ENCODE assay signal across 14 cellular contexts in genomic region chr1:6073480-6074053, GRCh38. TPM values are rescaled to one million over a fixed set of nuclear protein-coding genes. Genes with fewer than 3 reads are reported as not detected.
A peak's percentile ranks its signal among the peaks of the same experiment; 100 is the strongest.
DNase-seq lines count a peak whose midpoint lies in the region; ATAC-seq and TF ChIP-seq lines count a peak whose summit lies in the region.
"Had no signal": no experiment of that assay in that cellular context is flagged by ENCODE, and none has a peak within 500 bp of the region (broad histone marks: within the 10 kb centered on the region; RNA-seq: fewer than 3 reads in every experiment).

No MANE protein-coding gene starts in this region.

- H3K4me1 ChIP-seq in HEK293 (ENCODE audit: control insufficient read depth, insufficient read depth, low read length) (no peaks in the 10 kb centered on the region), lower lobe of right lung (no peaks in the 10 kb centered on the region)
- H3K4me1 ChIP-seq: A549, BE2C had no signal

- H3K4me3 Mint-ChIP-seq in immature natural killer cell = no peak overlapping the region
- H3K4me3 Mint-ChIP-seq: CD4-positive, alpha-beta memory T cell had no signal

- ATAC-seq in lower lobe of right lung (no peak), HG03521 (IDR thresholded peaks at IDR 0.05; ENCODE audit: unreplicated experiment) (no peak)
- ATAC-seq: A549, GM12878 had no signal

- H3K4me1 Mint-ChIP-seq in immature natural killer cell = peaks cover 16 to 31% of the 10 kb centered on the region in 2 donors

- H3K4me3 ChIP-seq in HEK293 (ENCODE audit: low read depth, low read length) (no peak overlapping the region), lower lobe of right lung (no peak overlapping the region)
- H3K4me3 ChIP-seq: A549, GM12878 had no signal

- H3K9me3 ChIP-seq in HEK293 (ENCODE audit: control insufficient read depth, insufficient read depth, low read depth, low read length) (no peaks in the 10 kb centered on the region), lower lobe of right lung (no peaks in the 10 kb centered on the region)
- H3K9me3 ChIP-seq: A549, BE2C had no signal

- H3K27ac ChIP-seq in HEK293 (ENCODE audit: extremely low read depth, low read depth, low read length) = no peak overlapping the region
- peak overlapping the region; percentile 62 for H3K27ac ChIP-seq in angular gyrus (ENCODE audit: low read depth, low read length)
- no peak overlapping the region for H3K27ac ChIP-seq in lower lobe of right lung
- H3K27ac ChIP-seq: A549, C4-2B had no signal

- no peaks in the 10 kb centered on the region for H3K27me3 ChIP-seq in lower lobe of right lung (ENCODE audit: low read depth)
- H3K27me3 ChIP-seq: BE2C had no signal

- POLR2A ChIA-PET in HEK293 (lab: Yijun Ruan, JAX) = no interaction called here

- no peak for TF ChIP-seq EP300 in Ishikawa (IDR thresholded peaks at IDR 0.05; ENCODE audit: borderline replicate concordance)

- TF ChIP-seq CTCF in HEK293 (tag by site-specific recombination; IDR thresholded peaks at IDR 0.05) (no peak), lower lobe of right lung (IDR thresholded peaks at IDR 0.05) (no peak)

- TF ChIP-seq RAD21 in Ishikawa (IDR thresholded peaks at IDR 0.05; ENCODE audit: low read depth) = no peak

- peaks cover 7 to 11% (median 11%) of the 10 kb centered on the region in 3 donors for H3K36me3 Mint-ChIP-seq in immature natural killer cell

- no peaks in the 10 kb centered on the region for H3K36me3 ChIP-seq in HEK293 (ENCODE audit: control insufficient read depth in 2 of 2, insufficient read depth in 1 of 2, low read length in 2 of 2)
- H3K36me3 ChIP-seq in lower lobe of right lung = peaks cover 27% of the 10 kb centered on the region
- H3K36me3 ChIP-seq: BE2C had no signal

- peaks cover 2 to 3% (median 2%) of the 10 kb centered on the region in 3 donors for H3K27me3 Mint-ChIP-seq in immature natural killer cell (ENCODE audit: low read depth in 3 of 3)
- H3K27me3 Mint-ChIP-seq: CD4-positive, alpha-beta memory T cell had no signal

- intact Hi-C loops in lower lobe of right lung (cut with DNase I) = no loop called here

- DNase-seq in lower lobe of right lung (peak; percentile 42), immature natural killer cell (no peak), nucleus accumbens (lab: John Stamatoyannopoulos, UW) (no peak)
- DNase-seq: BE2C; CD4-positive, alpha-beta memory T cell; DMS79; HCEC 1CT had no signal

- H3K9me3 Mint-ChIP-seq in immature natural killer cell = no peaks in the 10 kb centered on the region
- H3K9me3 Mint-ChIP-seq: CD4-positive, alpha-beta memory T cell had no signal

- H3K27ac Mint-ChIP-seq in immature natural killer cell = no peak overlapping the region
- H3K27ac Mint-ChIP-seq: CD4-positive, alpha-beta memory T cell had no signal

- CTCF ChIA-PET in HEK293 (lab: Yijun Ruan, JAX) = interaction anchor here (0.8 to 1.2 kb wide), 4 partner anchors 21 to 349 kb away, joined by 3 to 4 read pairs (median 4); no protein-coding TSS in a partner anchor

TF ChIP-seq in HEK293, 187 proteins besides CTCF, POLR2A, EP300 and RAD21:
- TF ChIP-seq SCRT1 (tag by site-specific recombination; IDR thresholded peaks at IDR 0.05; ENCODE audit: borderline replicate concordance) = 0 out of 2 replicates have a peak, but pooled peaks have one; percentile 44
- TF ChIP-seq ZNF704 (tag by site-specific recombination; IDR thresholded peaks at IDR 0.05) = no peak
- peak; percentile 64 for TF ChIP-seq SCRT2 (tag by site-specific recombination; IDR thresholded peaks at IDR 0.05)
- no peak for TF ChIP-seq ZNF202 (tag by site-specific recombination; IDR thresholded peaks at IDR 0.05; ENCODE audit: borderline replicate concordance)
- TF ChIP-seq ZNF175 (tag by site-specific recombination; IDR thresholded peaks at IDR 0.05) = no peak

TF ChIP-seq in Ishikawa, 13 proteins besides CTCF, POLR2A, EP300 and RAD21:
- TF ChIP-seq NFIC (IDR thresholded peaks at IDR 0.05) (peak; percentile 27; the same call in 1 of the 2 replicates), CREB1 (IDR thresholded peaks at IDR 0.05; ENCODE audit: low read depth) (no peak)

RNA-seq across cellular contexts. Expression of gene KCNAB2, which starts 27.9 kb away (rescaled TPM):
- 119 TPM for total RNA-seq in lower lobe of right lung
- polyA plus RNA-seq in immature natural killer cell = 10 to 100 TPM; 26.1 to 73.8 (median 42.7) TPM
